Comparison of ENCODE assay signal across 9 cellular contexts in the genomic region with DNA sequence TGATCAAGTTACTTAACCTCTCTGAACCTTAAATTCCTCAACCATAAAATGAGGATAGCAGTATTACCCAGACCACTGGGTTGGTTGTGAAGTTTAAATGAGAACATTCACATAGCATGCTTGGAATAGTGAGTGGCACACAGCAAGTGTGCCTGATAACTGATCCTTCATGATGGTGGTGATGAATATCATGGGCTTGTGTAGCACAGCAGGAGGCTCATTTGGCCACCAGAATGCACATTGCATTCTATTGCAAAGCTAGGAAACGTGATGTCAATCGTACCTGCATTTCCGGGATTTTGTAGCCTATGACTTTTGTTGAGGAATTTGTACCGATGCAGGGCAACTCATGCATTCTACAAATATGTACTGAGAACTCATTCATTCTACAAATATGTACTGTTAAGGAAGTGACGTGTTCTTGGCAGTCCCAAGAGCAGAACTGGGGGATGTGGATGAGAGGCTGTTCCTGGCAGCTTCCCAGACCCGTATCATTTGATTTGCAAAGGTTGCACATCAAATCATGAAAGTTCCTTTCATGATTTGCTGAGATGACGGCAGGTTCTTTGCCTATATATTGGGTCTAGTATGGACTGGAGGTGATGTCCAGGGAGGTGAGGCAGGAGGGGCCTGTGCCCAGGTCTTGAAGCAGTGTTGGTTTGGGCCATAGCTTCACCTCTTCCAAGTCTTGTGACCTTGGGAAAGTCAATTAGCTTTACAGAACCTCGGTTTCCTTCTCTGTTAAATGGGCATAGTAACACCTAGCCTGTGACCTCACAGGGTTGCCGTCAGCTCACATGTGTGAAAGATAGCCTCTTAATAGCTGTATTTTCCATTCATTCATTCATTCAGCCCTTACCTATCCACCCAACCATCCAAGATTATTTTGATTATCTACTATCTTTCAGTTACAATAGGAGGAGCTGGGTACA.
DNase-seq lines count a peak whose midpoint lies in the region; ATAC-seq, FAIRE-seq and TF ChIP-seq lines count a peak whose summit lies in the region.
"Had no signal": no experiment of that assay in that cellular context is flagged by ENCODE, and none has a peak within 500 bp of the region (broad histone marks: within the 10 kb centered on the region; RNA-seq: fewer than 3 reads in every experiment).

No MANE protein-coding gene starts in this region.

- H3K4me3 Mint-ChIP-seq in nephron: no peak overlapping the region

- intact Hi-C loops in PC-3 (cut with micrococcal nuclease): loop anchor here (1.0 to 2.0 kb wide), 4 partner anchors 9 to 97 kb away; no protein-coding TSS in a partner anchor

- CTCF ChIA-PET in PC-3 (lab: Charles Lee) (no interaction called here), H1 (lab: Charles Lee; ENCODE audit: partially characterized antibody) (interaction anchor here (1.2 to 1.6 kb wide), 2 partner anchors 46 to 147 kb away, joined by 4 read pairs; no protein-coding TSS in a partner anchor)

- H4K8ac ChIP-seq in H1 (ENCODE audit: extremely low read depth, insufficient read depth, low read length): no peak overlapping the region

- H3K36me3 ChIP-seq in PC-3 (ENCODE audit: low read depth, low read length) (no peaks in the 10 kb centered on the region), H1 (ENCODE audit: control insufficient read depth in 2 of 4, insufficient read depth in 4 of 4, low read length in 3 of 4) (no peaks in the 10 kb centered on the region), HAP-1 (replicated peaks) (no peaks in the 10 kb centered on the region)

- no peak overlapping the region for H3K4ac ChIP-seq in H1 (replicated peaks; ENCODE audit: insufficient read length, low read depth, low read length)

- no peak overlapping the region for H2AFZ ChIP-seq in PC-3 (ENCODE audit: low read length)
- no peak overlapping the region for H2AFZ ChIP-seq in H1 (ENCODE audit: low read length)

- no peaks in the 10 kb centered on the region for H3K36me3 Mint-ChIP-seq in nephron (ENCODE audit: low read depth)

- H3K23ac ChIP-seq in H1 (ENCODE audit: insufficient read length): no peak overlapping the region

- no peak overlapping the region for H4K5ac ChIP-seq in H1 (ENCODE audit: insufficient read length, low read depth, low read length)

- H3K23me2 ChIP-seq in H1 (ENCODE audit: low read depth, low read length): no peaks in the 10 kb centered on the region

- H3K14ac ChIP-seq in H1 (ENCODE audit: insufficient read length): no peak overlapping the region

- no peak overlapping the region for H2BK20ac ChIP-seq in H1 (ENCODE audit: low read length)

- in situ Hi-C loops in HAP-1 (cut with MboI; ENCODE audit: low sequenced_read_pairs): no loop called here

- H3K27me3 Mint-ChIP-seq in nephron (ENCODE audit: low read depth): peaks cover 12% of the 10 kb centered on the region

- H3K9ac ChIP-seq in PC-3 (ENCODE audit: low read length) (peak overlapping the region; percentile 93), H1 (replicated peaks in 1 of 4; ENCODE audit: extremely low read depth in 1 of 4, low read depth in 3 of 4, low read length in 3 of 4) (no peak overlapping the region)

- no peaks in the 10 kb centered on the region for H3K9me2 ChIP-seq in PC-3 (replicated peaks; ENCODE audit: low read length)

- TF ChIP-seq CTCF in PC-3 (conservative IDR thresholded peaks at IDR 0.05; ENCODE audit: low read depth, low read length): no peak
- no peak for TF ChIP-seq CTCF in H1 (IDR thresholded peaks at IDR 0.05; ENCODE audit: control extremely low read depth in 1 of 3, insufficient read depth in 1 of 3, low read depth in 1 of 3, low read length in 3 of 3)
- TF ChIP-seq CTCF in nephron (IDR thresholded peaks at IDR 0.05; ENCODE audit: unreplicated experiment in 3 of 3): no peak

- H3K27ac ChIP-seq in PC-3 (ENCODE audit: low read length) (peak overlapping the region; percentile 98), H1 (ENCODE audit: low read depth, low read length) (no peak overlapping the region)

- DNase-seq in AG20443 (ENCODE audit: low spot score): peak; percentile 88
- DNase-seq in PC-3: peak; percentile 96
- DNase-seq in H1 (ENCODE audit: low read depth in 1 of 2, low spot score in 2 of 2): no peak
- no peak for DNase-seq in OCI-M1 (lab: John Stamatoyannopoulos, UW)
- no peak for DNase-seq in D341Med (ENCODE audit: low spot score)
- DNase-seq in HAP-1 (ENCODE audit: low spot score in 2 of 2): no peak
- DNase-seq: NCI-H524 treated with DMSO at 0.1 percent for 48 hours had no signal

- H3K9me3 ChIP-seq in PC-3 (ENCODE audit: low read length) (no peaks in the 10 kb centered on the region), H1 (ENCODE audit: insufficient read depth in 2 of 2, low read depth in 1 of 2, low read length in 1 of 2) (no peaks in the 10 kb centered on the region), HAP-1 (no peaks in the 10 kb centered on the region)

- H3K4me3 ChIP-seq in PC-3 (ENCODE audit: low read length) (peak overlapping the region; percentile 41), H1 (ENCODE audit: extremely low read depth in 1 of 4, insufficient read depth in 2 of 4, low read depth in 3 of 4, low read length in 4 of 4) (no peak overlapping the region), HAP-1 (no peak overlapping the region)

- WGBS in H1 (ENCODE audit: extremely low coverage in 1 of 2, insufficient coverage in 1 of 2, insufficient read length in 1 of 2, insufficient replicate concordance in 2 of 2, low coverage in 1 of 2, low lambda C conversion rate in 2 of 2, missing lambda C conversion rate in 1 of 2), 2 experiments: 86% methylated on average over 9 of the region's 9 CpGs; no CpG with 5 or more reads in 1 of the 2 experiments

- TSS peak; percentile 87 for BruUV-seq in PC-3 (replicated peaks; lab: Mats Ljungman, UMichigan)

- TF ChIP-seq EP300 in H1 (IDR thresholded peaks at IDR 0.05; ENCODE audit: borderline replicate concordance in 1 of 2, low read depth in 2 of 2, low read length in 2 of 2): no peak

- H2BK12ac ChIP-seq in H1 (ENCODE audit: low read depth, low read length): 0 out of 2 replicates have a peak overlapping the region, but pooled peaks have one; percentile 2

- FAIRE-seq in H1 (lab: Jason Lieb, UNC): no peak

- no peaks in the 10 kb centered on the region for H4K20me1 ChIP-seq in PC-3 (ENCODE audit: low read length)
- no peaks in the 10 kb centered on the region for H4K20me1 ChIP-seq in H1 (replicated peaks in 1 of 2; ENCODE audit: control insufficient read depth in 1 of 2, insufficient read depth in 2 of 2, low read length in 2 of 2)

- peaks cover 25% of the 10 kb centered on the region for H3K4me1 Mint-ChIP-seq in nephron

- ATAC-seq in PC-3: peak; percentile 59
- no peak for ATAC-seq in GM19397 (IDR thresholded peaks at IDR 0.05; ENCODE audit: unreplicated experiment)

- peak overlapping the region; percentile 20 to 75 (median 63) for H3K27ac Mint-ChIP-seq in nephron

- TF ChIP-seq POLR2A in H1 (IDR thresholded peaks at IDR 0.05; ENCODE audit: control extremely low read depth in 1 of 2, low read depth in 2 of 2, low read length in 2 of 2): no peak

- H3K56ac ChIP-seq in H1 (replicated peaks; ENCODE audit: insufficient read length, low read depth, low read length): no peak overlapping the region

- no peak overlapping the region for H3K18ac ChIP-seq in H1 (ENCODE audit: extremely low read depth, low read length)

- H2BK120ac ChIP-seq in H1 (replicated peaks; ENCODE audit: low read depth, low read length): no peak overlapping the region

- H3K9me3 Mint-ChIP-seq in nephron: peaks cover 4% of the 10 kb centered on the region

- H2AK5ac ChIP-seq in H1 (ENCODE audit: low read depth, low read length): no peak overlapping the region

- H3K27me3 ChIP-seq in PC-3 (ENCODE audit: low read length) (no peaks in the 10 kb centered on the region), H1 (replicated peaks in 1 of 4; ENCODE audit: control insufficient read depth in 3 of 4, extremely low read depth in 1 of 4, insufficient read depth in 3 of 4, low read length in 3 of 4) (no peaks in the 10 kb centered on the region), HAP-1 (ENCODE audit: low read depth) (no peaks in the 10 kb centered on the region)

- no peak overlapping the region for H2BK15ac ChIP-seq in H1 (ENCODE audit: low read length)

- H3F3A ChIP-seq in PC-3 (ENCODE audit: low read length, unreplicated experiment): no peaks in the 10 kb centered on the region

- POLR2A ChIA-PET in PC-3 (lab: Charles Lee; ENCODE audit: unreplicated experiment): interaction anchor here (0.6 to 2.0 kb wide), 9 partner anchors 9 to 104 kb away, joined by 3 to 14 read pairs (median 3); no protein-coding TSS in a partner anchor
- POLR2A ChIA-PET in H1 (lab: Charles Lee; ENCODE audit: partially characterized antibody): no interaction called here

- H4K91ac ChIP-seq in H1 (replicated peaks; ENCODE audit: insufficient read length, low read length): no peak overlapping the region

- H3K4me1 ChIP-seq in PC-3 (ENCODE audit: insufficient read depth, low read length) (peaks cover 52% of the 10 kb centered on the region), H1 (replicated peaks in 1 of 4; ENCODE audit: control insufficient read depth in 3 of 4, insufficient read depth in 4 of 4, low read length in 3 of 4) (peaks cover 0 to 6% (median 3%) of the 10 kb centered on the region in 4 experiments; a peak in 2 of 7 replicates), HAP-1 (no peaks in the 10 kb centered on the region)

- H3K4me2 ChIP-seq in PC-3 (ENCODE audit: low read length) (peak overlapping the region; percentile 75), H1 (ENCODE audit: insufficient read depth in 1 of 2, low read depth in 2 of 2, low read length in 2 of 2) (no peak overlapping the region)

- H3K79me2 ChIP-seq in PC-3 (ENCODE audit: low read length) (no peaks in the 10 kb centered on the region), H1 (ENCODE audit: control insufficient read depth in 1 of 2, insufficient read depth in 2 of 2, low read length in 2 of 2) (no peaks in the 10 kb centered on the region)

- H3K79me1 ChIP-seq in H1 (ENCODE audit: low read depth, low read length): no peaks in the 10 kb centered on the region

- TF ChIP-seq RAD21 in H1 (IDR thresholded peaks at IDR 0.05 in 1 of 2, conservative IDR thresholded peaks at IDR 0.05 in 1 of 2; ENCODE audit: low read depth in 2 of 2, low read length in 2 of 2): no peak

- H2BK5ac ChIP-seq in H1 (ENCODE audit: low read depth, low read length): no peak overlapping the region

TF ChIP-seq in H1, 55 proteins besides CTCF, POLR2A, EP300 and RAD21 (continues in another document):
- TF ChIP-seq KDM1A (IDR thresholded peaks at IDR 0.05; ENCODE audit: borderline replicate concordance, low read length) (peak; percentile 58; the same call in 1 of the 2 replicates), RBBP5 (IDR thresholded peaks at IDR 0.05; ENCODE audit: borderline replicate concordance, low read depth, low read length) (no peak)

Comparison
In these comparisons a context has a peak if more than half of its experiments do, and no peak if none do; other contexts are left out.
1. DNase-seq: peak in AG20443 (single experiment) and PC-3 (single experiment); none in H1 (0 of 2), OCI-M1 (single experiment), D341Med (single experiment) and HAP-1 (0 of 2).